In genomic region chrX:135988245-135988644, GRCh38 we compare ENCODE assay signal across 14 cellular contexts. TPM values are rescaled to one million over a fixed set of nuclear protein-coding genes. Genes with fewer than 3 reads are reported as not detected.
DNase-seq lines count a peak whose midpoint lies in the region; ATAC-seq, FAIRE-seq and TF ChIP-seq lines count a peak whose summit lies in the region.
"Had no signal": no experiment of that assay in that cellular context is flagged by ENCODE, and none has a peak within 500 bp of the region (broad histone marks: within the 10 kb centered on the region; RNA-seq: fewer than 3 reads in every experiment).

No MANE protein-coding gene starts in this region.

- H3K9ac ChIP-seq in Karpas-422 (ENCODE audit: low read length) (no peak overlapping the region), PC-3 (ENCODE audit: low read length) (no peak overlapping the region), K562 (ENCODE audit: insufficient read depth in 1 of 2, low read depth in 2 of 2, low read length in 2 of 2) (no peak overlapping the region), neural cell (ENCODE audit: low read length) (no peak overlapping the region)

- H3K9me3 ChIP-seq in Karpas-422 (ENCODE audit: low read length) (no peaks in the 10 kb centered on the region), PC-3 (ENCODE audit: low read length) (no peaks in the 10 kb centered on the region), K562 (replicated peaks; ENCODE audit: control insufficient read depth, insufficient read depth, low read depth, low read length) (no peaks in the 10 kb centered on the region), neural cell (ENCODE audit: low read length) (no peaks in the 10 kb centered on the region), thyroid gland (no peaks in the 10 kb centered on the region)

- TF ChIP-seq CTCF in PC-3 (conservative IDR thresholded peaks at IDR 0.05; ENCODE audit: low read depth, low read length): no peak
- no peak for TF ChIP-seq CTCF in K562 (IDR thresholded peaks at IDR 0.05 in 2 of 3, conservative IDR thresholded peaks at IDR 0.05 in 1 of 3; ENCODE audit: insufficient read depth in 2 of 3, low read depth in 1 of 3, low read length in 3 of 3)
- no peak for TF ChIP-seq CTCF in neural cell (IDR thresholded peaks at IDR 0.05; ENCODE audit: poor library complexity, severe bottlenecking)
- no peak for TF ChIP-seq CTCF in thyroid gland (IDR thresholded peaks at IDR 0.05)

- H3K4me2 ChIP-seq in Karpas-422 (ENCODE audit: low read depth, low read length, poor library complexity, severe bottlenecking): peak overlapping the region; percentile 76
- H3K4me2 ChIP-seq in PC-3 (ENCODE audit: low read length): peak overlapping the region; percentile 17; the same call in 1 of the 2 replicates
- H3K4me2 ChIP-seq in K562 (ENCODE audit: insufficient read depth, low read length): no peak overlapping the region
- H3K4me2 ChIP-seq in neural cell (ENCODE audit: low read length): no peak overlapping the region

- intact Hi-C loops in PC-3 (cut with micrococcal nuclease): no loop called here
- intact Hi-C loops in K562 (cut with micrococcal nuclease): no loop called here
- intact Hi-C loops in thyroid gland (cut with DNase I): no loop called here

- H3K27ac ChIP-seq in Karpas-422 (ENCODE audit: low read length): no peak overlapping the region
- H3K27ac ChIP-seq in PC-3 (ENCODE audit: low read length): no peak overlapping the region
- H3K27ac ChIP-seq in K562 (ENCODE audit: extremely low read depth, low read depth, low read length): no peak overlapping the region
- H3K27ac ChIP-seq in neural cell (ENCODE audit: low read length): no peak overlapping the region
- no peak overlapping the region for H3K27ac ChIP-seq in thyroid gland

- no peak for TF ChIP-seq EP300 in K562 (IDR thresholded peaks at IDR 0.05; ENCODE audit: low read length)
- TF ChIP-seq EP300 in neural cell (conservative IDR thresholded peaks at IDR 0.05; ENCODE audit: poor library complexity, severe bottlenecking): no peak

- TF ChIP-seq RAD21 in K562 (CRISPR knock-in tag; conservative IDR thresholded peaks at IDR 0.05 in 1 of 2, IDR thresholded peaks at IDR 0.05 in 1 of 2) (no peak), neural cell (conservative IDR thresholded peaks at IDR 0.05) (no peak)

- BruUV-seq in PC-3 (replicated peaks; lab: Mats Ljungman, UMichigan): no TSS peak
- BruUV-seq in K562 (replicated peaks; lab: Mats Ljungman, UMichigan): no TSS peak

- H3K4me3 ChIP-seq in Karpas-422 (ENCODE audit: low read length) (no peak overlapping the region), PC-3 (ENCODE audit: low read length) (no peak overlapping the region), K562 (no peak overlapping the region), neural cell (ENCODE audit: low read length) (peak overlapping the region; percentile 81), thyroid gland (replicated peaks in 1 of 3) (no peak overlapping the region)

- H2AFZ ChIP-seq in Karpas-422 (ENCODE audit: low read length) (no peak overlapping the region), PC-3 (ENCODE audit: low read length) (no peak overlapping the region), K562 (ENCODE audit: low read depth, low read length) (no peak overlapping the region), neural cell (ENCODE audit: low read depth, low read length) (no peak overlapping the region)

- H3K4me1 ChIP-seq in Karpas-422 (ENCODE audit: low read length) (peaks cover 30% of the 10 kb centered on the region), PC-3 (ENCODE audit: insufficient read depth, low read length) (peaks cover 7% of the 10 kb centered on the region), K562 (replicated peaks in 1 of 2; ENCODE audit: control insufficient read depth in 2 of 2, insufficient read depth in 2 of 2, low read length in 2 of 2) (peaks cover 7 to 16% of the 10 kb centered on the region in 2 experiments; a peak in 3 of 5 replicates), thyroid gland (no peaks in the 10 kb centered on the region)

- H3K79me2 ChIP-seq in Karpas-422 (ENCODE audit: low read length) (peaks cover 62% of the 10 kb centered on the region), PC-3 (ENCODE audit: low read length) (peaks cover 41% of the 10 kb centered on the region), K562 (ENCODE audit: control insufficient read depth, insufficient read depth, low read length) (peaks cover 33% of the 10 kb centered on the region), neural cell (replicated peaks; ENCODE audit: insufficient read depth, low read length) (peaks cover 21% of the 10 kb centered on the region)

- WGBS in K562 (ENCODE audit: insufficient coverage, low coverage, missing lambda C conversion rate): 93% methylated on average over 3 of the region's 4 CpGs
- WGBS in thyroid gland, 2 donors: 94 to 95% methylated on average over 4 of the region's 4 CpGs

- CTCF ChIA-PET in PC-3 (lab: Charles Lee): interaction anchor here (0.6 kb wide), 1 partner anchor 21 kb away, joined by 5 read pairs; no protein-coding TSS in a partner anchor
- CTCF ChIA-PET in K562 (lab: Yijun Ruan, JAX; ENCODE audit: low intra/inter-chr PET ratio): no interaction called here

- ATAC-seq in PC-3: no peak
- no peak for ATAC-seq in K562

- H4K20me1 ChIP-seq in Karpas-422 (ENCODE audit: insufficient read depth, low read depth, low read length) (no peaks in the 10 kb centered on the region), PC-3 (ENCODE audit: low read length) (no peaks in the 10 kb centered on the region), K562 (replicated peaks; ENCODE audit: control insufficient read depth, insufficient read depth, low read length) (no peaks in the 10 kb centered on the region), neural cell (ENCODE audit: insufficient read depth) (no peaks in the 10 kb centered on the region)

- H3F3A ChIP-seq in PC-3 (ENCODE audit: low read length, unreplicated experiment) (no peaks in the 10 kb centered on the region), neural cell (ENCODE audit: insufficient read depth, low read length, poor library complexity, severe bottlenecking) (no peaks in the 10 kb centered on the region)

- TF ChIP-seq POLR2A in K562 (conservative IDR thresholded peaks at IDR 0.05) (no peak), thyroid gland (IDR thresholded peaks at IDR 0.05) (no peak)

- no peaks in the 10 kb centered on the region for H3K9me1 ChIP-seq in K562 (ENCODE audit: control insufficient read depth, insufficient read depth, low read length)

- no peaks in the 10 kb centered on the region for H3K9me2 ChIP-seq in Karpas-422 (replicated peaks; ENCODE audit: insufficient read depth, low read length)
- no peaks in the 10 kb centered on the region for H3K9me2 ChIP-seq in PC-3 (replicated peaks; ENCODE audit: low read length)
- H3K9me2 ChIP-seq in neural cell (ENCODE audit: insufficient read depth, low read length): no peaks in the 10 kb centered on the region

- H3K36me3 ChIP-seq in Karpas-422 (ENCODE audit: insufficient read depth, low read length) (no peaks in the 10 kb centered on the region), PC-3 (ENCODE audit: low read depth, low read length) (no peaks in the 10 kb centered on the region), K562 (ENCODE audit: control insufficient read depth, insufficient read depth, low read length) (no peaks in the 10 kb centered on the region), neural cell (ENCODE audit: insufficient read depth, low read length) (no peaks in the 10 kb centered on the region), thyroid gland (no peaks in the 10 kb centered on the region)

- POLR2A ChIA-PET in PC-3 (lab: Charles Lee; ENCODE audit: unreplicated experiment): no interaction called here
- POLR2A ChIA-PET in K562 (lab: Yijun Ruan, JAX): no interaction called here

- in situ Hi-C loops in K562 (cut with MboI): no loop called here

- H3K27me3 ChIP-seq in Karpas-422 (ENCODE audit: low read length) (no peaks in the 10 kb centered on the region), PC-3 (ENCODE audit: low read length) (no peaks in the 10 kb centered on the region), K562 (ENCODE audit: control insufficient read depth in 2 of 2, insufficient read depth in 2 of 2, low read length in 2 of 2) (no peaks in the 10 kb centered on the region), neural cell (ENCODE audit: insufficient read depth, low read depth, low read length) (no peaks in the 10 kb centered on the region), thyroid gland (no peaks in the 10 kb centered on the region)

- no peak for DNase-seq in Karpas-422
- no peak for DNase-seq in PC-3
- DNase-seq in K562 (ENCODE audit: extremely low read depth in 1 of 4, low spot score in 3 of 4): no peak
- no peak for DNase-seq in thyroid gland
- DNase-seq in COLO668 (lab: John Stamatoyannopoulos, UW; ENCODE audit: unreplicated experiment): no peak
- DNase-seq in NAMALWA (ENCODE audit: low spot score): no peak
- DNase-seq in HT-29 (ENCODE audit: low spot score): no peak
- DNase-seq: C1 segment of cervical spinal cord; CD4-positive, alpha-beta T cell; DMS79; HCEC 1CT had no signal

- no peak for FAIRE-seq in K562 (lab: Jason Lieb, UNC)
- FAIRE-seq: A204.1, GM12891 had no signal

RNA-seq across cellular contexts. Expression of gene SLC9A6, which starts 3.0 kb away (rescaled TPM):
- total RNA-seq in Karpas-422 (2014; rRNA removed; shearing (Covaris generic); ENCODE audit: low replicate concordance): 10.0 and 18.3 TPM in 2 replicates
- total RNA-seq in PC-3 (2014; rRNA removed) (13.4 and 14.4 TPM in 2 replicates), K562 (2014; rRNA removed) (9.8 and 9.9 TPM in 2 replicates), K562 (2014; rRNA removed; fragmentation: Illumina TruSeq; extraction: Trizol) (13.9 and 14.6 TPM in 2 replicates), K562 (2015; rRNA removed; fragmentation: Illumina TruSeq; extraction: Trizol) (10.9 and 11.8 TPM in 2 replicates), K562 (2021) (11.7 and 13.0 TPM in 2 replicates), thyroid gland (10 to 100 TPM; 15.2 to 21.7 (median 18.5) TPM)
- total RNA-seq in K562 (2011; cell fraction: chromatin; rRNA removed; ENCODE audit: low replicate concordance): 21.7 and 34.7 TPM in 2 replicates
- total RNA-seq in K562 (2011; cell fraction: nucleolus; rRNA removed): 15.5 and 20.5 TPM in 2 replicates
- 27.2 and 31.3 TPM in 2 replicates for total RNA-seq in K562 (2011; cell fraction: nucleoplasm; rRNA removed)
- polyA plus RNA-seq in K562 (2011; rRNA removed) (8.7 and 12.5 TPM in 2 replicates), K562 (2014; fragmentation: Illumina TruSeq; extraction: Trizol) (9.6 and 9.9 TPM in 2 replicates), K562 (2014; fragmentation: Nextera tagmentation; extraction: Ambion mirVana) (1 to 10 TPM; 3.7 to 4.8 TPM), K562 (2014; rRNA removed) (6.2 TPM in 2 replicates), neural cell (98.5 and 103 TPM in 2 replicates)
- polyA plus RNA-seq in K562 (2011; cell fraction: cytosol; rRNA removed): 5.6 and 7.4 TPM in 2 replicates
- 8.3 and 9.9 TPM in 2 replicates for polyA plus RNA-seq in K562 (2011; cell fraction: nucleus; rRNA removed)
- 6.8 and 7.3 TPM in 2 replicates for polyA plus RNA-seq in K562 (2012)
- 20.0 and 30.0 TPM in 2 replicates for polyA minus RNA-seq in K562 (2011; rRNA and poly(A)+ RNA removed)
- 9.0 and 12.6 TPM in 2 replicates for polyA minus RNA-seq in K562 (2011; cell fraction: cytosol; rRNA and poly(A)+ RNA removed)
- 10.0 and 12.4 TPM in 2 replicates for polyA minus RNA-seq in K562 (2011; cell fraction: nucleus; rRNA and poly(A)+ RNA removed)
- polyA minus RNA-seq in neural cell: 145 and 161 TPM in 2 replicates
- total RNA-seq in HT-29 (2014; rRNA removed; shearing (Covaris generic)): 5.3 and 6.3 TPM in 2 replicates

RNA-seq across cellular contexts. Expression of gene MMGT1, which starts 14.5 kb away (rescaled TPM):
- 9.1 and 25.6 TPM in 2 replicates for total RNA-seq in Karpas-422 (2014; rRNA removed; shearing (Covaris generic); ENCODE audit: low replicate concordance)
- total RNA-seq in PC-3 (2014; rRNA removed) (20.7 and 23.1 TPM in 2 replicates), K562 (2014; rRNA removed) (11.6 and 12.7 TPM in 2 replicates), K562 (2014; rRNA removed; fragmentation: Illumina TruSeq; extraction: Trizol) (24.0 and 26.7 TPM in 2 replicates), K562 (2015; rRNA removed; fragmentation: Illumina TruSeq; extraction: Trizol) (20.4 and 22.5 TPM in 2 replicates), K562 (2021) (25.0 and 25.2 TPM in 2 replicates), thyroid gland (10 to 100 TPM; 31.2 to 43.7 (median 37.4) TPM)
- 8.2 and 19.7 TPM in 2 replicates for total RNA-seq in K562 (2011; cell fraction: chromatin; rRNA removed; ENCODE audit: low replicate concordance)
- 10.7 and 12.0 TPM in 2 replicates for total RNA-seq in K562 (2011; cell fraction: nucleolus; rRNA removed)
- 23.7 and 38.9 TPM in 2 replicates for total RNA-seq in K562 (2011; cell fraction: nucleoplasm; rRNA removed)
- polyA plus RNA-seq in K562 (2011; rRNA removed) (15.5 and 20.5 TPM in 2 replicates), K562 (2014; fragmentation: Illumina TruSeq; extraction: Trizol) (21.7 and 22.9 TPM in 2 replicates), K562 (2014; fragmentation: Nextera tagmentation; extraction: Ambion mirVana) (10 to 100 TPM; 21.9 to 25.4 TPM), K562 (2014; rRNA removed) (11.3 and 14.2 TPM in 2 replicates), neural cell (16.5 and 17.5 TPM in 2 replicates)
- 6.4 and 14.7 TPM in 2 replicates for polyA plus RNA-seq in K562 (2011; cell fraction: cytosol; rRNA removed)
- 3.5 and 5.0 TPM in 2 replicates for polyA plus RNA-seq in K562 (2011; cell fraction: nucleus; rRNA removed)
- 13.3 and 15.5 TPM in 2 replicates for polyA plus RNA-seq in K562 (2012)
- 33.7 and 38.1 TPM in 2 replicates for polyA minus RNA-seq in K562 (2011; rRNA and poly(A)+ RNA removed)
- polyA minus RNA-seq in K562 (2011; cell fraction: cytosol; rRNA and poly(A)+ RNA removed): 12.5 and 15.6 TPM in 2 replicates
- polyA minus RNA-seq in K562 (2011; cell fraction: nucleus; rRNA and poly(A)+ RNA removed): 4.4 and 7.4 TPM in 2 replicates
- polyA minus RNA-seq in neural cell: 28.7 and 34.8 TPM in 2 replicates
- 8.7 and 9.9 TPM in 2 replicates for total RNA-seq in HT-29 (2014; rRNA removed; shearing (Covaris generic))

Comparison
In these comparisons a context has a peak if more than half of its experiments do, and no peak if none do; other contexts are left out.
1. H3K4me2 ChIP-seq: peak in Karpas-422 (single experiment) and PC-3 (single experiment); none in K562 (single experiment) and neural cell (single experiment).